Comparison of ENCODE assay signal across 24 cellular contexts in the genomic region with DNA sequence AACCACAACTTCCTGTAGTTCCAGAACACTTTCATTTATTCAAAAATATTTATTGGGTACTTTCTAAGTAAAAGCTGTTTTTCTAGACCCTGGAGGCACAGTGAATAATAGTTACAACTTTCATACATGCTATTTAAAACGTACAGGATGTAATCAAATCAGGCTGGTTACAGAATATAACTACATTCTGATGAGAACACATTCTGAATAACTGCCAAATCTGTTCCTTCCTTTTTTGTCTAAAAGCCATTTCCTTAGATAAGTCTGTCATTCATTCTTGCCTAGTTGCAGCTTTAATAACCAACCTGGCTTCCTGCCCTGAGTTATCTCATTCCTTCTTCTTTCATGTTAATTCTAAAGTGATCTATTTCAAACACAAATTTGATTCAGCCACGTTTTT.
"Had no signal": no experiment of that assay in that cellular context is flagged by ENCODE, and none has a peak within 500 bp of the region (broad histone marks: within the 10 kb centered on the region; RNA-seq: fewer than 3 reads in every experiment).

No MANE protein-coding gene starts in this region.

- H3K36me3 Mint-ChIP-seq: activated naive CD4-positive, alpha-beta T cell treated with anti-CD3 and anti-CD28 coated beads, Interleukin-2, amount 10 ng/mL, durations not matched to agents 7 days and 5 days; activated naive CD8-positive, alpha-beta T cell treated with anti-CD3 and anti-CD28 coated beads for 36 hours had no signal

- DNase-seq: activated CD4-positive, alpha-beta memory T cell treated with anti-CD3 and anti-CD28 coated beads, Interleukin-2, amount 10 ng/mL, durations not matched to agents 7 days and 5 days; activated CD4-positive, alpha-beta T cell treated with anti-CD3 and anti-CD28 coated beads for 36 hours; activated CD4-positive, alpha-beta T cell treated with anti-CD3 and anti-CD28 coated beads, Interleukin-2, amount 50 U/mL, for 1 hour; activated gamma-delta T cell treated with Interleukin-2 at 50 U/mL for 16 hours; activated naive CD4-positive, alpha-beta T cell treated with anti-CD3 and anti-CD28 coated beads, Interleukin-2, amount 10 ng/mL, durations not matched to agents 7 days and 5 days; activated naive CD8-positive, alpha-beta T cell treated with anti-CD3 and anti-CD28 coated beads for 36 hours; activated T-cell treated with anti-CD3 and anti-CD28 coated beads, Interleukin-2, amount 50 U/mL, for 72 hours; cerebellar nuclear complex; NCI-H1048; NCI-H146; NCI-H187 treated with DMSO at 0.1 percent for 48 hours; NCI-H2081 treated with DMSO at 0.1 percent for 48 hours; NCI-H2171; NCI-H226; NCI-H510A; NCI-H526 treated with DMSO at 0.1 percent for 48 hours; NCI-H82; RPMI8226; T-helper 17 cell; T-helper 9 cell; WERI-Rb-1 had no signal

- ATAC-seq: activated CD4-positive, alpha-beta T cell treated with anti-CD3 and anti-CD28 coated beads for 36 hours; activated T-cell treated with anti-CD3 and anti-CD28 coated beads, Interleukin-2, amount 50 U/mL, for 72 hours; K562; Right ventricle myocardium inferior; T-helper 17 cell had no signal

- H3K27ac ChIP-seq: WERI-Rb-1 had no signal

- H3K27ac Mint-ChIP-seq: activated CD4-positive, alpha-beta memory T cell treated with anti-CD3 and anti-CD28 coated beads, Interleukin-2, amount 10 ng/mL, durations not matched to agents 7 days and 5 days; activated CD4-positive, alpha-beta T cell treated with anti-CD3 and anti-CD28 coated beads for 36 hours; activated naive CD4-positive, alpha-beta T cell treated with anti-CD3 and anti-CD28 coated beads, Interleukin-2, amount 10 ng/mL, durations not matched to agents 7 days and 5 days; activated naive CD8-positive, alpha-beta T cell treated with anti-CD3 and anti-CD28 coated beads for 36 hours; activated T-helper 2 cell treated with anti-CD3 and anti-CD28 coated beads, Interferon-gamma antibody, Interleukin-2, Interleukin-4, amounts not matched to agents 10 μg/mL and 5 μg/mL and 100 μg/mL, durations not matched to agents 14 hours and 24 hours and 36 hours; T-helper 17 cell had no signal

- H3K4me3 ChIP-seq: K562 had no signal

- H3K36me3 ChIP-seq: WERI-Rb-1 had no signal

- H3K4me1 Mint-ChIP-seq: activated CD4-positive, alpha-beta memory T cell treated with anti-CD3 and anti-CD28 coated beads, Interleukin-2, amount 10 ng/mL, durations not matched to agents 7 days and 5 days; activated CD4-positive, alpha-beta T cell treated with anti-CD3 and anti-CD28 coated beads for 36 hours; activated naive CD4-positive, alpha-beta T cell treated with anti-CD3 and anti-CD28 coated beads, Interleukin-2, amount 10 ng/mL, durations not matched to agents 7 days and 5 days; activated naive CD8-positive, alpha-beta T cell treated with anti-CD3 and anti-CD28 coated beads for 36 hours; T-helper 17 cell had no signal

- H3K4me3 Mint-ChIP-seq: activated CD4-positive, alpha-beta memory T cell treated with anti-CD3 and anti-CD28 coated beads, Interleukin-2, amount 10 ng/mL, durations not matched to agents 7 days and 5 days; activated CD4-positive, alpha-beta T cell treated with anti-CD3 and anti-CD28 coated beads for 36 hours; activated naive CD4-positive, alpha-beta T cell treated with anti-CD3 and anti-CD28 coated beads, Interleukin-2, amount 10 ng/mL, durations not matched to agents 7 days and 5 days; activated naive CD8-positive, alpha-beta T cell treated with anti-CD3 and anti-CD28 coated beads for 36 hours; activated T-cell treated with anti-CD3 and anti-CD28 coated beads, Interleukin-2, amount 50 U/mL, for 72 hours; T-helper 17 cell had no signal

- H3K9me3 Mint-ChIP-seq: activated CD4-positive, alpha-beta memory T cell treated with anti-CD3 and anti-CD28 coated beads, Interleukin-2, amount 10 ng/mL, durations not matched to agents 7 days and 5 days; activated naive CD4-positive, alpha-beta T cell treated with anti-CD3 and anti-CD28 coated beads, Interleukin-2, amount 10 ng/mL, durations not matched to agents 7 days and 5 days; activated T-helper 2 cell treated with anti-CD3 and anti-CD28 coated beads, Interferon-gamma antibody, Interleukin-2, Interleukin-4, amounts not matched to agents 10 μg/mL and 5 μg/mL and 100 μg/mL, durations not matched to agents 14 hours and 24 hours and 36 hours had no signal

- H3K27me3 Mint-ChIP-seq: activated CD4-positive, alpha-beta memory T cell treated with anti-CD3 and anti-CD28 coated beads, Interleukin-2, amount 10 ng/mL, durations not matched to agents 7 days and 5 days; activated CD4-positive, alpha-beta T cell treated with anti-CD3 and anti-CD28 coated beads for 36 hours; activated naive CD4-positive, alpha-beta T cell treated with anti-CD3 and anti-CD28 coated beads, Interleukin-2, amount 10 ng/mL, durations not matched to agents 7 days and 5 days; activated naive CD8-positive, alpha-beta T cell treated with anti-CD3 and anti-CD28 coated beads for 36 hours; T-helper 17 cell had no signal
